20 cellular contexts compared by ENCODE assay signal in the genomic region with DNA sequence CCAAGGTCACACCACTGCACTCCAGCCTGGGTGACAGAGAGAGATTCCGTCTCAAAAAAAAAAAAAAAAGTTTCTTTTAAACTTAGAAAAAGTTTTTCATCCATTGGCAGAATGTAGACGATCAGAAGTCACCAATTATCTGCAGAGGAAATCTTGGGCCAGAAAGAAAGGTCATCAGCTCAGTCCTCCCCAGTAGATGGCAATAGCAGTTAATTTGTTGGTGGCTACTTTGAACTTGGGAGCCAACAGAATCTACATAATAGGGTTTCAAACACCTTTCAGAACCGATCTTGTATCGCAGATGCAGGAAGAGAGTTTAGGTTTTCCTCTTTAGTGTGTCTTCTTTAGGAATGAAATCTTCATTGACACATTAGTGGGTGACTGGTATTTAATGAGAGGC. TPM values are rescaled to one million over a fixed set of nuclear protein-coding genes. Genes with fewer than 3 reads are reported as not detected.
A peak's percentile ranks its signal among the peaks of the same experiment; 100 is the strongest.
DNase-seq lines count a peak whose midpoint lies in the region; ATAC-seq, FAIRE-seq and TF ChIP-seq lines count a peak whose summit lies in the region.
"Had no signal": no experiment of that assay in that cellular context is flagged by ENCODE, and none has a peak within 500 bp of the region (broad histone marks: within the 10 kb centered on the region; RNA-seq: fewer than 3 reads in every experiment).

No MANE protein-coding gene starts in this region.

- DNase-seq in A549 (ENCODE audit: low read depth in 1 of 2, low spot score in 1 of 2) (no peak), HT-29 (ENCODE audit: low spot score) (peak; percentile 33), RWPE2 (ENCODE audit: low spot score) (no peak), frontal cortex (ENCODE audit: low spot score in 2 of 2) (peak in 1 of 2 donors; percentile 39), type B pancreatic cell (ENCODE audit: extremely low spot score, unreplicated experiment) (no peak), cardiac septum (ENCODE audit: low spot score) (no peak)
- DNase-seq in activated CD4-positive, alpha-beta T cell treated with anti-CD3 and anti-CD28 coated beads, Interleukin-2, amount 10 ng/mL, durations not matched to agents 7 days and 5 days, result no peak
- no peak for DNase-seq in activated CD4-positive, alpha-beta T cell treated with anti-CD3 and anti-CD28 coated beads for 36 hours
- DNase-seq: activated CD4-positive, CD25-positive, alpha-beta regulatory T cell treated with anti-CD3 and anti-CD28 coated beads, Interleukin-2, amount 50 U/mL, for 72 hours; activated CD8-positive, alpha-beta memory T cell treated with anti-CD3 and anti-CD28 coated beads, Interleukin-2, amount 50 U/mL, for 48 hours; activated naive CD4-positive, alpha-beta T cell treated with anti-CD3 and anti-CD28 coated beads, Interleukin-2, amount 50 U/mL, for 16 hours; COR-L47; dermis blood vessel endothelial cell; left ventricle myocardium inferior; NCI-H187 treated with DMSO at 0.1 percent for 48 hours; stimulated activated naive CD8-positive, alpha-beta T cell treated with anti-CD3 and anti-CD28 coated beads, Interleukin-15, amount 100 ng/mL, for 72 hours; T-helper 17 cell had no signal

- FAIRE-seq in A549 (lab: Jason Lieb, UNC) (no peak), frontal cortex (lab: Jason Lieb, UNC) (peak; percentile 17)
- FAIRE-seq: GM18507, urothelium cell line had no signal

- no peaks in the 10 kb centered on the region for H3K36me3 ChIP-seq in RWPE2 (ENCODE audit: low read depth)
- H3K36me3 ChIP-seq: left ventricle myocardium inferior had no signal

- no peaks in the 10 kb centered on the region for H3K4me1 Mint-ChIP-seq in type B pancreatic cell (ENCODE audit: unreplicated experiment)
- no peaks in the 10 kb centered on the region for H3K4me1 Mint-ChIP-seq in activated CD4-positive, alpha-beta T cell treated with anti-CD3 and anti-CD28 coated beads, Interleukin-2, amount 10 ng/mL, durations not matched to agents 7 days and 5 days
- no peaks in the 10 kb centered on the region for H3K4me1 Mint-ChIP-seq in activated CD4-positive, alpha-beta T cell treated with anti-CD3 and anti-CD28 coated beads for 36 hours
- H3K4me1 Mint-ChIP-seq: stimulated activated naive CD8-positive, alpha-beta T cell treated with anti-CD3 and anti-CD28 coated beads, Interleukin-15, amount 100 ng/mL, for 72 hours; T-helper 17 cell had no signal

- H3K4me1 ChIP-seq in A549, result no peaks in the 10 kb centered on the region
- no peaks in the 10 kb centered on the region for H3K4me1 ChIP-seq in RWPE2 (ENCODE audit: insufficient read depth, poor library complexity, severe bottlenecking)
- H3K4me1 ChIP-seq: left ventricle myocardium inferior had no signal

- peak; percentile 11; the same call in 1 of the 3 replicates for TF ChIP-seq CTCF in A549 (IDR thresholded peaks at IDR 0.05)
- peak; percentile 49 for TF ChIP-seq CTCF in RWPE2 (IDR thresholded peaks at IDR 0.05; ENCODE audit: poor library complexity, severe bottlenecking)
- no peak for TF ChIP-seq CTCF in type B pancreatic cell (conservative IDR thresholded peaks at IDR 0.05)

- no peaks in the 10 kb centered on the region for H3K36me3 Mint-ChIP-seq in type B pancreatic cell
- H3K36me3 Mint-ChIP-seq in activated CD4-positive, alpha-beta T cell treated with anti-CD3 and anti-CD28 coated beads, Interleukin-2, amount 10 ng/mL, durations not matched to agents 7 days and 5 days (ENCODE audit: low read depth), result no peaks in the 10 kb centered on the region
- H3K36me3 Mint-ChIP-seq in activated CD4-positive, alpha-beta T cell treated with anti-CD3 and anti-CD28 coated beads for 36 hours (ENCODE audit: low read depth), result no peaks in the 10 kb centered on the region

- no peak overlapping the region for H3K4me3 Mint-ChIP-seq in type B pancreatic cell
- H3K4me3 Mint-ChIP-seq in activated CD4-positive, alpha-beta T cell treated with anti-CD3 and anti-CD28 coated beads, Interleukin-2, amount 10 ng/mL, durations not matched to agents 7 days and 5 days, result no peak overlapping the region
- H3K4me3 Mint-ChIP-seq in activated CD4-positive, alpha-beta T cell treated with anti-CD3 and anti-CD28 coated beads for 36 hours, result no peak overlapping the region
- H3K4me3 Mint-ChIP-seq: stimulated activated naive CD8-positive, alpha-beta T cell treated with anti-CD3 and anti-CD28 coated beads, Interleukin-15, amount 100 ng/mL, for 72 hours; T-helper 17 cell had no signal

- H3K9me3 Mint-ChIP-seq in type B pancreatic cell, result no peaks in the 10 kb centered on the region
- H3K9me3 Mint-ChIP-seq in activated CD4-positive, alpha-beta T cell treated with anti-CD3 and anti-CD28 coated beads, Interleukin-2, amount 10 ng/mL, durations not matched to agents 7 days and 5 days, result no peaks in the 10 kb centered on the region
- peaks cover 5% of the 10 kb centered on the region for H3K9me3 Mint-ChIP-seq in activated CD4-positive, alpha-beta T cell treated with anti-CD3 and anti-CD28 coated beads for 36 hours (ENCODE audit: low read depth)
- H3K9me3 Mint-ChIP-seq: stimulated activated naive CD8-positive, alpha-beta T cell treated with anti-CD3 and anti-CD28 coated beads, Interleukin-15, amount 100 ng/mL, for 72 hours had no signal

- ATAC-seq in A549, result 0 out of 6 replicates have a peak, but pooled peaks of 1 of the 2 experiments have one; percentile 30
- ATAC-seq in RWPE2 (ENCODE audit: low read depth), result no peak
- ATAC-seq in activated CD4-positive, alpha-beta T cell treated with anti-CD3 and anti-CD28 coated beads for 36 hours, result no peak
- ATAC-seq: stimulated activated naive CD8-positive, alpha-beta T cell treated with anti-CD3 and anti-CD28 coated beads, Interleukin-15, amount 100 ng/mL, for 72 hours; T-helper 17 cell had no signal

- intact Hi-C loops in cardiac septum (cut with DNase I), result no loop called here
- intact Hi-C loops in activated CD4-positive, alpha-beta T cell treated with anti-CD3 and anti-CD28 coated beads for 36 hours (cut with DNase I, micrococcal nuclease), result no loop called here

- H3K27me3 ChIP-seq in RWPE2 (ENCODE audit: insufficient read depth, poor library complexity, severe bottlenecking), result no peaks in the 10 kb centered on the region

- peaks cover 8% of the 10 kb centered on the region for H3K27me3 Mint-ChIP-seq in type B pancreatic cell
- H3K27me3 Mint-ChIP-seq in activated CD4-positive, alpha-beta T cell treated with anti-CD3 and anti-CD28 coated beads, Interleukin-2, amount 10 ng/mL, durations not matched to agents 7 days and 5 days, result peaks cover 3% of the 10 kb centered on the region
- peaks cover 11% of the 10 kb centered on the region for H3K27me3 Mint-ChIP-seq in activated CD4-positive, alpha-beta T cell treated with anti-CD3 and anti-CD28 coated beads for 36 hours

- no peak for TF ChIP-seq POLR2A in A549 (IDR thresholded peaks at IDR 0.05; ENCODE audit: low read length)

- H3K4me3 ChIP-seq in A549, result no peak overlapping the region
- no peak overlapping the region for H3K4me3 ChIP-seq in RWPE2 (ENCODE audit: severe bottlenecking)
- H3K4me3 ChIP-seq: left ventricle myocardium inferior had no signal

- no peaks in the 10 kb centered on the region for H3K9me3 ChIP-seq in A549
- no peaks in the 10 kb centered on the region for H3K9me3 ChIP-seq in RWPE2 (ENCODE audit: severe bottlenecking)

- POLR2A ChIA-PET in A549 (lab: Yijun Ruan, JAX), result interaction anchor here (0.7 kb wide), 1 partner anchor 47 kb away, joined by 5 read pairs; no protein-coding TSS in a partner anchor
- POLR2A ChIA-PET in activated CD4-positive, alpha-beta T cell treated with anti-CD3 and anti-CD28 coated beads, Interleukin-2, amount 10 ng/mL, durations not matched to agents 7 days and 5 days (lab: Charles Lee), result no interaction called here
- POLR2A ChIA-PET in activated CD4-positive, alpha-beta T cell treated with anti-CD3 and anti-CD28 coated beads for 36 hours (lab: Charles Lee), result no interaction called here

- WGBS in A549 (ENCODE audit: missing lambda C conversion rate), result 34% methylated on average over 4 of the region's 4 CpGs

- no peak overlapping the region for H3K4me2 ChIP-seq in A549

- CTCF ChIA-PET in A549 (lab: Yijun Ruan, JAX), result interaction anchor here (0.5 to 2.5 kb wide), 7 partner anchors 13 to 1278 kb away, joined by 3 to 7 read pairs (median 3); no protein-coding TSS in a partner anchor
- CTCF ChIA-PET in activated CD4-positive, alpha-beta T cell treated with anti-CD3 and anti-CD28 coated beads, Interleukin-2, amount 10 ng/mL, durations not matched to agents 7 days and 5 days (lab: Charles Lee), result interaction anchor here (0.7 to 1.0 kb wide), 2 partner anchors 20 to 42 kb away, joined by 3 to 6 read pairs; no protein-coding TSS in a partner anchor
- CTCF ChIA-PET in activated CD4-positive, alpha-beta T cell treated with anti-CD3 and anti-CD28 coated beads for 36 hours (lab: Charles Lee), result no interaction called here

- H3K27ac ChIP-seq in A549 (no peak overlapping the region), RWPE2 (ENCODE audit: poor library complexity, severe bottlenecking) (no peak overlapping the region)
- H3K27ac ChIP-seq: left ventricle myocardium inferior, RWPE1 had no signal

- TF ChIP-seq RAD21 in A549 (conservative IDR thresholded peaks at IDR 0.05 in 1 of 2, IDR thresholded peaks at IDR 0.05 in 1 of 2), result peak; percentile 17 to 34; a peak in 1 of 5 replicates

- no peak for TF ChIP-seq EP300 in A549 (IDR thresholded peaks at IDR 0.05)

- H3K27ac Mint-ChIP-seq in type B pancreatic cell, result no peak overlapping the region
- H3K27ac Mint-ChIP-seq in activated CD4-positive, alpha-beta T cell treated with anti-CD3 and anti-CD28 coated beads, Interleukin-2, amount 10 ng/mL, durations not matched to agents 7 days and 5 days, result no peak overlapping the region
- no peak overlapping the region for H3K27ac Mint-ChIP-seq in activated CD4-positive, alpha-beta T cell treated with anti-CD3 and anti-CD28 coated beads for 36 hours
- H3K27ac Mint-ChIP-seq: stimulated activated naive CD8-positive, alpha-beta T cell treated with anti-CD3 and anti-CD28 coated beads, Interleukin-15, amount 100 ng/mL, for 72 hours; T-helper 17 cell had no signal

RNA-seq across cellular contexts. Expression of a gene that starts 41.7 kb away (rescaled TPM):
- 2.2 and 3.5 TPM in 2 replicates for polyA plus RNA-seq in A549 (2011; rRNA removed)
- polyA plus RNA-seq in A549 (2012; cell fraction: cytosol; rRNA removed), result 0.25 and 0.34 TPM in 2 replicates
- polyA plus RNA-seq in A549 (2012; cell fraction: nucleus; rRNA removed), result 0.13 and 0.34 TPM in 2 replicates
- polyA plus RNA-seq in A549 (2017; fragmentation: RNase III; extraction: RNeasy Plus Mini Kit Qiagen cat#74134 plus additional on column Dnase treatment), result 0.62 to 1.3 TPM (median 1.0 TPM) in 3 replicates
- polyA minus RNA-seq in A549 (2011; rRNA and poly(A)+ RNA removed), result 1.5 and 1.7 TPM in 2 replicates
- 0.28 TPM in 1 of 2 replicates, not detected in the other for total RNA-seq in HT-29 (2014; rRNA removed; shearing (Covaris generic))
- total RNA-seq in frontal cortex, result not detected
- total RNA-seq in type B pancreatic cell (ENCODE audit: low replicate concordance), result not detected in 2 replicates
- not detected for total RNA-seq in activated CD4-positive, alpha-beta T cell treated with anti-CD3 and anti-CD28 coated beads, Interleukin-2, amount 10 ng/mL, durations not matched to agents 7 days and 5 days
- 0.11 TPM for total RNA-seq in cardiac septum
- total RNA-seq in activated CD4-positive, alpha-beta T cell treated with anti-CD3 and anti-CD28 coated beads for 36 hours, result not detected
- total RNA-seq: dermis blood vessel endothelial cell, T-helper 17 cell had no signal

RNA-seq across cellular contexts. Expression of a gene that starts 47.2 kb away (rescaled TPM):
- 154 and 159 TPM in 2 replicates for polyA plus RNA-seq in A549 (2011; rRNA removed)
- polyA plus RNA-seq in A549 (2012; cell fraction: cytosol; rRNA removed), result 191 and 192 TPM in 2 replicates
- 203 and 229 TPM in 2 replicates for polyA plus RNA-seq in A549 (2012; cell fraction: nucleus; rRNA removed)
- 122 to 128 TPM (median 125 TPM) in 3 replicates for polyA plus RNA-seq in A549 (2017; fragmentation: RNase III; extraction: RNeasy Plus Mini Kit Qiagen cat#74134 plus additional on column Dnase treatment)
- 103 and 114 TPM in 2 replicates for polyA minus RNA-seq in A549 (2011; rRNA and poly(A)+ RNA removed)
- total RNA-seq in HT-29 (2014; rRNA removed; shearing (Covaris generic)), result 54.7 and 58.4 TPM in 2 replicates
- total RNA-seq in frontal cortex, result 4.5 TPM
- 37.2 and 57.0 TPM in 2 replicates for total RNA-seq in type B pancreatic cell (ENCODE audit: low replicate concordance)
- total RNA-seq in activated CD4-positive, alpha-beta T cell treated with anti-CD3 and anti-CD28 coated beads, Interleukin-2, amount 10 ng/mL, durations not matched to agents 7 days and 5 days, result 10 to 100 TPM; 40.7 to 40.8 TPM
- 10.6 TPM for total RNA-seq in cardiac septum
- 10 to 100 TPM; 70.7 to 72.4 TPM for total RNA-seq in activated CD4-positive, alpha-beta T cell treated with anti-CD3 and anti-CD28 coated beads for 36 hours
